Comparison of ENCODE assay signal across 23 cellular contexts in genomic region chr20:47741669-47742345, GRCh38. TPM values are rescaled to one million over a fixed set of nuclear protein-coding genes. Genes with fewer than 3 reads are reported as not detected.
A peak's percentile ranks its signal among the peaks of the same experiment; 100 is the strongest.
DNase-seq lines count a peak whose midpoint lies in the region; ATAC-seq and FAIRE-seq lines count a peak whose summit lies in the region.
"Had no signal": no experiment of that assay in that cellular context is flagged by ENCODE, and none has a peak within 500 bp of the region (broad histone marks: within the 10 kb centered on the region; RNA-seq: fewer than 3 reads in every experiment).

No MANE protein-coding gene starts in this region.

- no peaks in the 10 kb centered on the region for H3K9me3 Mint-ChIP-seq in dendritic cell treated with granulocyte-macrophage colony-stimulating factor and Interleukin-4, amounts not matched to agents 40 ng/mL and 50 ng/mL, for 4 days
- H3K9me3 Mint-ChIP-seq: activated CD4-positive, alpha-beta memory T cell treated with anti-CD3 and anti-CD28 coated beads for 36 hours; WTC11 had no signal

- peak; percentile 90 for FAIRE-seq in HTR-8/SVneo (lab: Jason Lieb, UNC)
- FAIRE-seq: A204.1, GM12891, H54 had no signal

- H3K27me3 Mint-ChIP-seq in dendritic cell treated with granulocyte-macrophage colony-stimulating factor and Interleukin-4, amounts not matched to agents 40 ng/mL and 50 ng/mL, for 4 days: no peaks in the 10 kb centered on the region

- peak overlapping the region; percentile 91 for H3K27ac Mint-ChIP-seq in dendritic cell treated with granulocyte-macrophage colony-stimulating factor and Interleukin-4, amounts not matched to agents 40 ng/mL and 50 ng/mL, for 4 days
- H3K27ac Mint-ChIP-seq: activated CD4-positive, alpha-beta memory T cell treated with anti-CD3 and anti-CD28 coated beads for 36 hours; WTC11 had no signal

- peak overlapping the region; percentile 50 for H3K4me3 Mint-ChIP-seq in dendritic cell treated with granulocyte-macrophage colony-stimulating factor and Interleukin-4, amounts not matched to agents 40 ng/mL and 50 ng/mL, for 4 days
- H3K4me3 Mint-ChIP-seq: activated CD4-positive, alpha-beta memory T cell treated with anti-CD3 and anti-CD28 coated beads for 36 hours; WTC11 had no signal

- ATAC-seq in sciatic nerve: peak; percentile 28
- no peak for ATAC-seq in GM18511 (IDR thresholded peaks at IDR 0.05; ENCODE audit: unreplicated experiment)
- no peak for ATAC-seq in GM18498 (IDR thresholded peaks at IDR 0.05; ENCODE audit: unreplicated experiment)

- intact Hi-C loops in dendritic cell treated with granulocyte-macrophage colony-stimulating factor and Interleukin-4, amounts not matched to agents 40 ng/mL and 50 ng/mL, for 4 days (cut with micrococcal nuclease): no loop called here
- intact Hi-C loops in sciatic nerve (cut with DNase I): no loop called here

- peaks cover 81% of the 10 kb centered on the region for H3K4me1 Mint-ChIP-seq in dendritic cell treated with granulocyte-macrophage colony-stimulating factor and Interleukin-4, amounts not matched to agents 40 ng/mL and 50 ng/mL, for 4 days (ENCODE audit: low read depth)

- peaks cover 91% of the 10 kb centered on the region for H3K36me3 Mint-ChIP-seq in dendritic cell treated with granulocyte-macrophage colony-stimulating factor and Interleukin-4, amounts not matched to agents 40 ng/mL and 50 ng/mL, for 4 days (ENCODE audit: low read depth)
- H3K36me3 Mint-ChIP-seq: activated CD4-positive, alpha-beta memory T cell treated with anti-CD3 and anti-CD28 coated beads for 36 hours; WTC11 had no signal

- peak; percentile 4 for DNase-seq in NCI-H1694 treated with DMSO at 0.1 percent for 48 hours (lab: John Stamatoyannopoulos, UW)
- DNase-seq in NCI-H1694 (lab: John Stamatoyannopoulos, UW): no peak
- DNase-seq in HTR-8/SVneo (ENCODE audit: insufficient read length, low spot score): no peak
- DNase-seq in sciatic nerve (ENCODE audit: low spot score): no peak
- no peak for DNase-seq in SIG-M5 treated with dmso at 0.1 percent for 504 hours (lab: John Stamatoyannopoulos, UW; ENCODE audit: unreplicated experiment)
- DNase-seq: activated CD4-positive, alpha-beta memory T cell treated with anti-CD3 and anti-CD28 coated beads for 36 hours; activated naive CD4-positive, alpha-beta T cell; activated T-cell treated with anti-CD3 and anti-CD28 coated beads for 4 hours; amygdala; DMS 273 treated with DMSO at 0.1 percent for 48 hours; effector CD8-positive, alpha-beta T cell; NCI-H1417 treated with DMSO at 0.1 percent for 48 hours; NCI-H446 treated with DMSO at 0.1 percent for 48 hours; stimulated activated CD4-positive, alpha-beta T cell treated with anti-CD3 and anti-CD28 coated beads, Interleukin-2, amount 100 ng/mL, for 24 hours; stimulated activated naive CD4-positive, alpha-beta T cell treated with Interleukin-2 at 50 U/mL for 16 hours; transverse colon had no signal

RNA-seq across cellular contexts. Expression of gene SULF2, which starts 43.5 kb away (rescaled TPM):
- total RNA-seq in sciatic nerve: 79.2 TPM
